15 cellular contexts compared by ENCODE assay signal in the genomic region with DNA sequence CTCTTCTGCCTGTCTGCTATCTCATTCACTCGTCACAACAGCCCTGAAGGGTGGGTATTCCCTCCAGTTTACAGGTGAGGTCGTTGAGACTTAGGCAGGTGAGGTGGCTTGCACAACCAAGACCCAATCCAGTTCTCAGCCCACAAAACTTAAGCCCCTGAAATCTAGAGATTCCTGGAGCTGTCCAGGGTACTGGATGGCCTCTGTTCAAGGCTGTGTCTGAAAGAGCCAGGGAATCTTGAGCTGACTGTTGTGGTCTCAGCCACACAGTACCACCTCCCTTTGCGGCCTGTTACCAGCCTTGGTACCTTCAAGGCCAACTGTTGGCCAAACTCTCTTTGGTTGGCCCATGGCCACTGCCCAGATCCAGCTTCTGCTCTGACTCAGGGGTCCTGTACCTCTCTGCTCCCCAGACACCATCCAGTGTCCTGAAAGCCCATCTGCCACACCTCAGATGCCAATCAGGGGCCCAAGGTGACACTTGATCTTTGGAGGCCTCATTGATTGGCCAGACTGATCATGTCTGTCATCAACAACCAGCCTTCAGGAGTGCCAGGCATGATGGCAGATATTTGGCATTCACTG. TPM values are rescaled to one million over a fixed set of nuclear protein-coding genes. Genes with fewer than 3 reads are reported as not detected.
DNase-seq lines count a peak whose midpoint lies in the region; ATAC-seq and TF ChIP-seq lines count a peak whose summit lies in the region.
"Had no signal": no experiment of that assay in that cellular context is flagged by ENCODE, and none has a peak within 500 bp of the region (broad histone marks: within the 10 kb centered on the region; RNA-seq: fewer than 3 reads in every experiment).

No MANE protein-coding gene starts in this region.

- H3K4me2 ChIP-seq in neural progenitor cell = no peak overlapping the region

- H3K36me3 ChIP-seq in endodermal cell (ENCODE audit: control insufficient read depth, insufficient read depth, low read length) (no peaks in the 10 kb centered on the region), neural progenitor cell (no peaks in the 10 kb centered on the region)

- peak; percentile 25 for DNase-seq in DMS 273 (lab: John Stamatoyannopoulos, UW; ENCODE audit: unreplicated experiment)
- no peak for DNase-seq in DMS 273 treated with DMSO at 0.1 percent for 48 hours (lab: John Stamatoyannopoulos, UW)
- peak; percentile 16 for DNase-seq in NCI-H226
- peak; percentile 92 for DNase-seq in endodermal cell
- peak; percentile 82 for DNase-seq in neural progenitor cell (ENCODE audit: low spot score)
- DNase-seq in NCI-H2081 treated with DMSO at 0.1 percent for 48 hours (lab: John Stamatoyannopoulos, UW) = no peak
- no peak for DNase-seq in SHP77 treated with DMSO at 0.1 percent for 48 hours (lab: John Stamatoyannopoulos, UW)
- DNase-seq: effector memory CD8-positive, alpha-beta T cell; naive thymus-derived CD4-positive, alpha-beta T cell; NCI-H1092; NCI-H526 treated with DMSO at 0.1 percent for 48 hours had no signal

- H3K36me3 Mint-ChIP-seq in endodermal cell (ENCODE audit: low read depth) = no peaks in the 10 kb centered on the region
- no peaks in the 10 kb centered on the region for H3K36me3 Mint-ChIP-seq in neural progenitor cell
- H3K36me3 Mint-ChIP-seq: activated naive CD8-positive, alpha-beta T cell; stimulated activated effector memory CD8-positive, alpha-beta T cell treated with anti-CD3 and anti-CD28 coated beads, Interleukin-12 subunit alpha, Interleukin-12 subunit beta, amount 100 ng/mL, for 72 hours had no signal

- H3K27me3 ChIP-seq in endodermal cell (ENCODE audit: control insufficient read depth, insufficient read depth, low read length, poor library complexity, severe bottlenecking) = peaks cover 56% of the 10 kb centered on the region
- H3K27me3 ChIP-seq in neural progenitor cell = peaks cover 54% of the 10 kb centered on the region

- no peaks in the 10 kb centered on the region for H3K79me2 ChIP-seq in neural progenitor cell (ENCODE audit: low read depth)

- H4K20me1 ChIP-seq in neural progenitor cell (ENCODE audit: low read depth) = no peaks in the 10 kb centered on the region

- H3K4me3 ChIP-seq in endodermal cell (ENCODE audit: low read length) (no peak overlapping the region), neural progenitor cell (no peak overlapping the region)

- no peak overlapping the region for H2AFZ ChIP-seq in neural progenitor cell (replicated peaks)

- no peak overlapping the region for H3K27ac Mint-ChIP-seq in endodermal cell
- H3K27ac Mint-ChIP-seq in neural progenitor cell = no peak overlapping the region
- H3K27ac Mint-ChIP-seq: activated naive CD8-positive, alpha-beta T cell; effector memory CD8-positive, alpha-beta T cell; naive thymus-derived CD4-positive, alpha-beta T cell; stimulated activated effector memory CD8-positive, alpha-beta T cell treated with anti-CD3 and anti-CD28 coated beads, Interleukin-12 subunit alpha, Interleukin-12 subunit beta, amount 100 ng/mL, for 72 hours had no signal

- H3K9me3 ChIP-seq in endodermal cell (ENCODE audit: control insufficient read depth, low read length) (no peaks in the 10 kb centered on the region), neural progenitor cell (ENCODE audit: low read depth) (no peaks in the 10 kb centered on the region)

- H3K4me3 Mint-ChIP-seq in endodermal cell (no peak overlapping the region), neural progenitor cell (peak overlapping the region; percentile 69)
- H3K4me3 Mint-ChIP-seq: activated naive CD8-positive, alpha-beta T cell; effector memory CD8-positive, alpha-beta T cell; stimulated activated effector memory CD8-positive, alpha-beta T cell treated with anti-CD3 and anti-CD28 coated beads, Interleukin-12 subunit alpha, Interleukin-12 subunit beta, amount 100 ng/mL, for 72 hours had no signal

- H3K9ac ChIP-seq in endodermal cell (ENCODE audit: extremely low read depth, low read length, poor library complexity, severe bottlenecking) (no peak overlapping the region), neural progenitor cell (no peak overlapping the region)

- peaks cover 19% of the 10 kb centered on the region for H3F3A ChIP-seq in neural progenitor cell (ENCODE audit: low read depth)

- H3K27ac ChIP-seq in endodermal cell (ENCODE audit: low read depth, low read length) (no peak overlapping the region), neural progenitor cell (no peak overlapping the region)
- H3K27ac ChIP-seq: 22Rv1 had no signal

- H3K27me3 Mint-ChIP-seq in endodermal cell (ENCODE audit: insufficient read depth) = peaks cover 61% of the 10 kb centered on the region
- H3K27me3 Mint-ChIP-seq in neural progenitor cell (ENCODE audit: insufficient read depth, low read depth) = peaks cover 27% of the 10 kb centered on the region

- H3K4me1 ChIP-seq in endodermal cell (ENCODE audit: control insufficient read depth, insufficient read depth, low read length) = no peaks in the 10 kb centered on the region
- peaks cover 30% of the 10 kb centered on the region for H3K4me1 ChIP-seq in neural progenitor cell

- H3K9me3 Mint-ChIP-seq in endodermal cell (no peaks in the 10 kb centered on the region), neural progenitor cell (peaks cover 3% of the 10 kb centered on the region)
- H3K9me3 Mint-ChIP-seq: effector memory CD8-positive, alpha-beta T cell had no signal

- WGBS in endodermal cell (ENCODE audit: insufficient coverage in 1 of 2, insufficient read length in 1 of 2), 2 experiments = 20 to 45% methylated on average over 1 to 3 of the region's 3 CpGs

- TF ChIP-seq CTCF in endodermal cell (conservative IDR thresholded peaks at IDR 0.05) = no peak
- no peak for TF ChIP-seq CTCF in neural progenitor cell (IDR thresholded peaks at IDR 0.05)

- H3K4me1 Mint-ChIP-seq in endodermal cell (peaks cover 7% of the 10 kb centered on the region), neural progenitor cell (peaks cover 50% of the 10 kb centered on the region)

- no peak for ATAC-seq in GM18517 (IDR thresholded peaks at IDR 0.05; ENCODE audit: unreplicated experiment)
- ATAC-seq: effector memory CD8-positive, alpha-beta T cell; naive thymus-derived CD4-positive, alpha-beta T cell; stimulated activated effector memory CD8-positive, alpha-beta T cell treated with anti-CD3 and anti-CD28 coated beads, Interleukin-12 subunit alpha, Interleukin-12 subunit beta, amount 100 ng/mL, for 72 hours had no signal

RNA-seq across cellular contexts. Expression of a gene that starts 10.9 kb away (rescaled TPM):
- total RNA-seq in endodermal cell (not detected), neural progenitor cell (ENCODE audit: low replicate concordance) (0.11 and 0.71 TPM in 2 replicates)
- 2.4 TPM for polyA plus RNA-seq in endodermal cell (2013, experiment 1 of 2)
- 2.2 TPM for polyA plus RNA-seq in endodermal cell (2013, experiment 2 of 2)
- total RNA-seq: naive thymus-derived CD4-positive, alpha-beta T cell had no signal
- polyA plus RNA-seq: naive thymus-derived CD4-positive, alpha-beta T cell had no signal

RNA-seq across cellular contexts. Expression of a gene that starts 51.1 kb away (rescaled TPM):
- 1 to 10 TPM; 6.6 to 9.8 TPM for total RNA-seq in endodermal cell
- polyA plus RNA-seq in endodermal cell (2013, experiment 1 of 2) = 6.2 TPM
- polyA plus RNA-seq in endodermal cell (2013, experiment 2 of 2) = 6.3 TPM
- total RNA-seq in neural progenitor cell (ENCODE audit: low replicate concordance) = 4.3 and 7.6 TPM in 2 replicates
- total RNA-seq: naive thymus-derived CD4-positive, alpha-beta T cell had no signal
- polyA plus RNA-seq: naive thymus-derived CD4-positive, alpha-beta T cell had no signal

Comparison
In these comparisons a context has a peak if more than half of its experiments do, and no peak if none do; other contexts are left out.
1. DNase-seq: peak in DMS 273 (single experiment), NCI-H226 (single experiment), endodermal cell (single experiment) and neural progenitor cell (single experiment); none in DMS 273 treated with DMSO at 0.1 percent for 48 hours (single experiment), NCI-H2081 treated with DMSO at 0.1 percent for 48 hours (single experiment) and SHP77 treated with DMSO at 0.1 percent for 48 hours (single experiment).